ENCODE assay signal across 9 cellular contexts in the genomic region with DNA sequence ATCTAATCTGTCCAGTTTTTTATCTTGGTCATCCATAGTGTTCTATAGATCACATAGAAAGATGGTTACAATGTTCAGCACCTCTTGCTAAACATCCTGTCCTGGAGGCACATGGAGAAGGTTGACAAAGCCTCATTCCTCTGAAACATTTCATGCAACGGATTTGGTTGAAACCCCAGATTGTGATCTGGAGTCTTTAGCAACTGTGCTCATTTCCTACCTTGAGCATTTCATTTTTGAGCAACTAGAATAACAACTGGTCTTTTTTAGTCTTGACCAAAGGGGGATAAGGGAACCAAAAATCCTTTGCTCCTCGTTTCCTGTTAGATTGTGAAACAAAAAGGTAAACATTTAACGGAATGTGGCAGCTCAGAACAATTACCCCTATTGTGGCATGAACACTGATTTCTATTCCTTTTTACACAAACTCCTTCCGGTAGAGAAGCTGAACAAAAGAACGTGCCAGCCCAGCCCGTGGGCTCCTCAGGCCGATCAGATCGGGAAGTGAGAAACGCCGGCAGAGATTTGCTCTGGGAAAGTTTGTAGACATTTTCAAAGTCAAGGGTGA.
DNase-seq lines count a peak whose midpoint lies in the region; ATAC-seq and TF ChIP-seq lines count a peak whose summit lies in the region.
"Had no signal": no experiment of that assay in that cellular context is flagged by ENCODE, and none has a peak within 500 bp of the region (broad histone marks: within the 10 kb centered on the region; RNA-seq: fewer than 3 reads in every experiment).

No MANE protein-coding gene starts in this region.

- H4K20me1 ChIP-seq in PC-9 (ENCODE audit: insufficient read depth), result no peaks in the 10 kb centered on the region

- no peaks in the 10 kb centered on the region for H3K79me2 ChIP-seq in PC-9 (ENCODE audit: low read depth)

- peaks cover 42% of the 10 kb centered on the region for H3K4me1 Mint-ChIP-seq in Caco-2 (ENCODE audit: low read depth, unreplicated experiment)

- H3K36me3 ChIP-seq in Caco-2 (ENCODE audit: control insufficient read depth, insufficient read depth, low read length) (no peaks in the 10 kb centered on the region), PC-9 (ENCODE audit: low read depth) (no peaks in the 10 kb centered on the region), esophagus squamous epithelium (no peaks in the 10 kb centered on the region), ovary (no peaks in the 10 kb centered on the region)

- peaks cover 10% of the 10 kb centered on the region for H3K9me3 Mint-ChIP-seq in Caco-2 (ENCODE audit: unreplicated experiment)

- TF ChIP-seq CTCF in Caco-2 (IDR thresholded peaks at IDR 0.05; ENCODE audit: insufficient read depth in 1 of 2, low read depth in 1 of 2, low read length in 1 of 2, severe bottlenecking in 1 of 2, unreplicated experiment in 1 of 2), result no peak
- TF ChIP-seq CTCF in PC-9 (conservative IDR thresholded peaks at IDR 0.05), result no peak
- TF ChIP-seq CTCF in esophagus squamous epithelium (IDR thresholded peaks at IDR 0.05), result no peak
- peak in 1 of 3 donors; percentile 13 for TF ChIP-seq CTCF in ovary (IDR thresholded peaks at IDR 0.05)

- H2AFZ ChIP-seq in PC-9, result no peak overlapping the region

- CTCF ChIA-PET in Caco-2 (lab: Charles Lee) (interaction anchor here (0.5 to 0.6 kb wide), 3 partner anchors 10 to 193 kb away, joined by 3 to 13 read pairs (median 4); no protein-coding TSS in a partner anchor), PC-9 (lab: Charles Lee) (interaction anchor here (0.6 kb wide), 1 partner anchor 194 kb away, joined by 4 read pairs; no protein-coding TSS in a partner anchor)

- H3K27ac ChIP-seq in PC-9 (peak overlapping the region; percentile 100), esophagus squamous epithelium (peak overlapping the region; percentile 59 to 92 (median 82)), ovary (peak overlapping the region; percentile 42 to 79)

- H3K27me3 ChIP-seq in Caco-2 (replicated peaks; ENCODE audit: control insufficient read depth, insufficient read depth, low read length) (no peaks in the 10 kb centered on the region), PC-9 (ENCODE audit: insufficient read depth, low read depth) (no peaks in the 10 kb centered on the region), esophagus squamous epithelium (no peaks in the 10 kb centered on the region), ovary (no peaks in the 10 kb centered on the region)

- DNase-seq in Caco-2, result peak in 1 of 2 experiments; percentile 29
- DNase-seq in PC-9, result peak; percentile 43 to 94
- no peak for DNase-seq in esophagus squamous epithelium (lab: John Stamatoyannopoulos, UW)
- DNase-seq in ovary, result peak in 1 of 5 donors; percentile 48
- DNase-seq in NCI-H526 treated with DMSO at 0.1 percent for 48 hours (lab: John Stamatoyannopoulos, UW), result no peak
- DNase-seq in NCI-H1417 treated with DMSO at 0.1 percent for 48 hours (lab: John Stamatoyannopoulos, UW), result no peak
- no peak for DNase-seq in effector CD8-positive, alpha-beta T cell (lab: John Stamatoyannopoulos, UW)
- DNase-seq: NCI-H2171 had no signal

- H3K9me3 ChIP-seq in Caco-2 (0 out of 2 replicates have a peak, but pooled peaks cover 3% of the 10 kb centered on the region), PC-9 (ENCODE audit: insufficient read depth, low read depth) (no peaks in the 10 kb centered on the region), esophagus squamous epithelium (no peaks in the 10 kb centered on the region), ovary (no peaks in the 10 kb centered on the region)

- 5 to 12% methylated on average over 10 of the region's 10 CpGs for WGBS in esophagus squamous epithelium, 2 donors
- 6 to 13% (median 8%) methylated on average over 10 of the region's 10 CpGs for WGBS in ovary, 3 donors

- intact Hi-C loops in Caco-2 (cut with micrococcal nuclease; ENCODE audit: unreplicated experiment) (loop anchor here (5.0 kb wide), 3 partner anchors 43 to 62 kb away; no protein-coding TSS in a partner anchor), PC-9 (cut with micrococcal nuclease; ENCODE audit: unreplicated experiment) (loop anchor here (1.0 to 5.0 kb wide), 5 partner anchors 18 to 194 kb away; no protein-coding TSS in a partner anchor), esophagus squamous epithelium (cut with DNase I) (no loop called here), ovary (cut with DNase I) (loop anchor here in 1 of 4 donors (5.0 kb wide), 1 partner anchor 82 kb away; no protein-coding TSS in a partner anchor)

- TF ChIP-seq POLR2A in esophagus squamous epithelium (IDR thresholded peaks at IDR 0.05), result no peak
- TF ChIP-seq POLR2A in ovary (IDR thresholded peaks at IDR 0.05), result no peak

- H3K4me3 ChIP-seq in Caco-2 (ENCODE audit: low read depth, low read length) (no peak overlapping the region), PC-9 (peak overlapping the region; percentile 12; the same call in 1 of the 2 replicates), esophagus squamous epithelium (peak overlapping the region in 1 of 4 donors; percentile 38), ovary (no peak overlapping the region)

- peak overlapping the region; percentile 79 for H3K27ac Mint-ChIP-seq in Caco-2 (ENCODE audit: unreplicated experiment)

- no peak for ATAC-seq in HG03025 (IDR thresholded peaks at IDR 0.05; ENCODE audit: low FRiP score, unreplicated experiment)

- H3F3A ChIP-seq in PC-9 (ENCODE audit: insufficient read depth, low read depth), result peaks cover 65% of the 10 kb centered on the region

- BruUV-seq in Caco-2 (replicated peaks; lab: Mats Ljungman, UMichigan) (no TSS peak), PC-9 (replicated peaks; lab: Mats Ljungman, UMichigan) (TSS peak; percentile 86)

- peak; percentile 6 for TF ChIP-seq EP300 in ovary (IDR thresholded peaks at IDR 0.05)

- POLR2A ChIA-PET in Caco-2 (lab: Charles Lee) (interaction anchor here (0.6 to 0.7 kb wide), 3 partner anchors 9 to 679 kb away, joined by 3 to 5 read pairs (median 3); no protein-coding TSS in a partner anchor), PC-9 (lab: Charles Lee; ENCODE audit: unreplicated experiment) (interaction anchor here (0.6 to 1.3 kb wide), 6 partner anchors 17 to 145 kb away, joined by 3 to 10 read pairs (median 5); no protein-coding TSS in a partner anchor)

- peaks cover 63% of the 10 kb centered on the region for H3K4me1 ChIP-seq in Caco-2
- peaks cover 86% of the 10 kb centered on the region for H3K4me1 ChIP-seq in PC-9 (replicated peaks; ENCODE audit: insufficient read depth)
- peaks cover 0 to 63% (median 37%) of the 10 kb centered on the region in 3 donors for H3K4me1 ChIP-seq in esophagus squamous epithelium
- H3K4me1 ChIP-seq in ovary (ENCODE audit: insufficient read depth), result peaks cover 24% of the 10 kb centered on the region

- peak overlapping the region; percentile 76 for H3K4me2 ChIP-seq in PC-9

- peaks cover 6% of the 10 kb centered on the region for H3K36me3 Mint-ChIP-seq in Caco-2 (ENCODE audit: insufficient read depth, unreplicated experiment)

- H3K9me2 ChIP-seq in PC-9 (ENCODE audit: insufficient read depth), result no peaks in the 10 kb centered on the region

- peak overlapping the region; percentile 40 for H3K4me3 Mint-ChIP-seq in Caco-2 (ENCODE audit: unreplicated experiment)

- no peaks in the 10 kb centered on the region for H3K27me3 Mint-ChIP-seq in Caco-2 (ENCODE audit: insufficient read depth, unreplicated experiment)

Comparison
In these comparisons a context has a peak if more than half of its experiments do, and no peak if none do; other contexts are left out.
1. DNase-seq: peak in PC-9 (2 of 2); none in esophagus squamous epithelium (single experiment), NCI-H526 treated with DMSO at 0.1 percent for 48 hours (single experiment), NCI-H1417 treated with DMSO at 0.1 percent for 48 hours (single experiment) and effector CD8-positive, alpha-beta T cell (single experiment).
2. Peak in every context shown above with its lines, with median percentiles within 50 percentile points of each other: H3K27ac ChIP-seq.